ENCODE assay signal across 19 cellular contexts in the genomic region with DNA sequence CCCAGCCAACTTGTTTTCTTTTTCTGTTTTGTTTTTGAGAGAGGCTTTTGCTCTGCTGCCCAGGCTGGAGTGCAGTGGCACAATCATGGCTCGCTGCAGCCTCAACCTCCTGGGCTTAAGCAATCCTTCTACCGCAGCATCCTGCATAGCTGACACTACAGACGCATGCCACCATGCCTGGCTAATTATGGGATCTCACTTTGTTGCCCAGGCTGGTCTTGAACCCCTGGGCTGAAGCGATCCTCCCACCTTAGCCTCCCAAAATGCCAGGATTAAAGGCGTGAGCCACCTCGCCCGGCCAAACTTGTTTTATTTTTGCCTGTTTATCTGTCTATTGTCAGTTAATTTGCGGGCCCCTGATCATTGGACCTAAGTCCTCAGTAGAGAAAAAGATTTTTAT.
"Had no signal": no experiment of that assay in that cellular context is flagged by ENCODE, and none has a peak within 500 bp of the region (broad histone marks: within the 10 kb centered on the region; RNA-seq: fewer than 3 reads in every experiment).

No MANE protein-coding gene starts in this region.

- H3K4me3 ChIP-seq: colonic mucosa, dorsolateral prefrontal cortex, esophagus muscularis mucosa, left ventricle myocardium inferior, transverse colon had no signal

- H3K4me1 Mint-ChIP-seq: activated CD4-positive, alpha-beta T cell treated with anti-CD3 and anti-CD28 coated beads, Interleukin-2, amount 10 ng/mL, durations not matched to agents 24 days and 14 days; activated naive CD4-positive, alpha-beta T cell treated with anti-CD3 and anti-CD28 coated beads, Interleukin-2, amount 10 ng/mL, durations not matched to agents 7 days and 5 days had no signal

- H3K27ac ChIP-seq: colonic mucosa, esophagus muscularis mucosa, left ventricle myocardium inferior, transverse colon had no signal

- H3K4me1 ChIP-seq: colonic mucosa, esophagus muscularis mucosa, left ventricle myocardium inferior, transverse colon had no signal

- H3K27me3 ChIP-seq: colonic mucosa, dorsolateral prefrontal cortex, esophagus muscularis mucosa, transverse colon had no signal

- H3K27me3 Mint-ChIP-seq: activated CD4-positive, alpha-beta memory T cell treated with anti-CD3 and anti-CD28 coated beads, Interleukin-2, amount 10 ng/mL, durations not matched to agents 7 days and 5 days; activated CD4-positive, alpha-beta T cell treated with anti-CD3 and anti-CD28 coated beads, Interleukin-2, amount 10 ng/mL, durations not matched to agents 24 days and 14 days; effector memory CD8-positive, alpha-beta T cell; stimulated activated naive B cell treated with anti-CD40 and anti-IgM and Interleukin-4, amounts not matched to agents 10 μg/mL and 1 μg/mL and 100 μg/mL, for 72 hours had no signal

- ATAC-seq: activated T-cell treated with anti-CD3 and anti-CD28 coated beads, Interleukin-2, amount 50 U/mL, for 72 hours; effector memory CD8-positive, alpha-beta T cell; sciatic nerve; stimulated activated naive B cell treated with anti-CD40 and anti-IgM and Interleukin-4, amounts not matched to agents 10 μg/mL and 1 μg/mL and 100 μg/mL, for 72 hours had no signal

- H3K9me3 ChIP-seq: colonic mucosa, esophagus muscularis mucosa, left ventricle myocardium inferior, transverse colon had no signal

- H3K4me3 Mint-ChIP-seq: activated CD4-positive, alpha-beta memory T cell treated with anti-CD3 and anti-CD28 coated beads, Interleukin-2, amount 10 ng/mL, durations not matched to agents 7 days and 5 days; activated CD4-positive, alpha-beta T cell treated with anti-CD3 and anti-CD28 coated beads, Interleukin-2, amount 10 ng/mL, durations not matched to agents 24 days and 14 days; activated naive CD4-positive, alpha-beta T cell treated with anti-CD3 and anti-CD28 coated beads, Interleukin-2, amount 10 ng/mL, durations not matched to agents 7 days and 5 days; activated T-cell treated with anti-CD3 and anti-CD28 coated beads, Interleukin-2, amount 50 U/mL, for 72 hours; effector memory CD8-positive, alpha-beta T cell; stimulated activated naive B cell treated with anti-CD40 and anti-IgM and Interleukin-4, amounts not matched to agents 10 μg/mL and 1 μg/mL and 100 μg/mL, for 72 hours had no signal

- DNase-seq: activated CD4-positive, alpha-beta memory T cell treated with anti-CD3 and anti-CD28 coated beads, Interleukin-2, amount 10 ng/mL, durations not matched to agents 7 days and 5 days; activated CD4-positive, alpha-beta T cell treated with anti-CD3 and anti-CD28 coated beads, Interleukin-2, amount 10 ng/mL, durations not matched to agents 24 days and 14 days; activated effector memory CD4-positive, alpha-beta T cell treated with Interleukin-2 at 50 U/mL for 16 hours; activated naive CD4-positive, alpha-beta T cell treated with anti-CD3 and anti-CD28 coated beads, Interleukin-2, amount 10 ng/mL, durations not matched to agents 7 days and 5 days; activated T-cell treated with anti-CD3 and anti-CD28 coated beads, Interleukin-2, amount 50 U/mL, for 72 hours; amygdala; colonic mucosa; dorsolateral prefrontal cortex; effector memory CD8-positive, alpha-beta T cell; hippocampal formation; left ventricle myocardium inferior; mammary epithelial cell; posterior cingulate gyrus; small intestine; stimulated activated naive B cell treated with anti-CD40 and anti-IgM and Interleukin-4, amounts not matched to agents 10 μg/mL and 1 μg/mL and 100 μg/mL, for 72 hours; T1000; transverse colon had no signal

- H3K36me3 ChIP-seq: colonic mucosa, esophagus muscularis mucosa, left ventricle myocardium inferior, transverse colon had no signal

- H3K9me3 Mint-ChIP-seq: activated CD4-positive, alpha-beta memory T cell treated with anti-CD3 and anti-CD28 coated beads, Interleukin-2, amount 10 ng/mL, durations not matched to agents 7 days and 5 days; activated CD4-positive, alpha-beta T cell treated with anti-CD3 and anti-CD28 coated beads, Interleukin-2, amount 10 ng/mL, durations not matched to agents 24 days and 14 days; activated naive CD4-positive, alpha-beta T cell treated with anti-CD3 and anti-CD28 coated beads, Interleukin-2, amount 10 ng/mL, durations not matched to agents 7 days and 5 days; activated T-cell treated with anti-CD3 and anti-CD28 coated beads, Interleukin-2, amount 50 U/mL, for 72 hours; effector memory CD8-positive, alpha-beta T cell had no signal

- H3K36me3 Mint-ChIP-seq: activated naive CD4-positive, alpha-beta T cell treated with anti-CD3 and anti-CD28 coated beads, Interleukin-2, amount 10 ng/mL, durations not matched to agents 7 days and 5 days; stimulated activated naive B cell treated with anti-CD40 and anti-IgM and Interleukin-4, amounts not matched to agents 10 μg/mL and 1 μg/mL and 100 μg/mL, for 72 hours had no signal

- H3K27ac Mint-ChIP-seq: activated CD4-positive, alpha-beta memory T cell treated with anti-CD3 and anti-CD28 coated beads, Interleukin-2, amount 10 ng/mL, durations not matched to agents 7 days and 5 days; activated CD4-positive, alpha-beta T cell treated with anti-CD3 and anti-CD28 coated beads, Interleukin-2, amount 10 ng/mL, durations not matched to agents 24 days and 14 days; activated naive CD4-positive, alpha-beta T cell treated with anti-CD3 and anti-CD28 coated beads, Interleukin-2, amount 10 ng/mL, durations not matched to agents 7 days and 5 days; activated T-cell treated with anti-CD3 and anti-CD28 coated beads, Interleukin-2, amount 50 U/mL, for 72 hours had no signal
